ENCODE assay signal across 20 cellular contexts in genomic region chr15:47900731-47901130, GRCh38.
"Had no signal": no experiment of that assay in that cellular context is flagged by ENCODE, and none has a peak within 500 bp of the region (broad histone marks: within the 10 kb centered on the region; RNA-seq: fewer than 3 reads in every experiment).

No MANE protein-coding gene starts in this region.

- H3K4me3 ChIP-seq: SJCRH30 had no signal

- H3K27ac ChIP-seq: SJCRH30 had no signal

- ATAC-seq: Right ventricle myocardium inferior, SK-N-SH treated with all-trans-retinoic acid at 6 μM for 48 hours had no signal

- FAIRE-seq: RCC 7860 had no signal

- H3K36me3 ChIP-seq: SJCRH30 had no signal

- H3K27me3 ChIP-seq: SJCRH30 had no signal

- H3K9me3 ChIP-seq: SJCRH30 had no signal

- DNase-seq: KBM-7, MM.1S, NCI-H1092 treated with DMSO at 0.1 percent for 48 hours, NCI-H1436, NCI-H187, NCI-H2029, NCI-H2081 treated with DMSO at 0.1 percent for 48 hours, NCI-H2171, NCI-H226, NCI-H446, NCI-H510A, NCI-H524 treated with DMSO at 0.1 percent for 48 hours, NCI-H69, NCI-H774, RPMI8226, SHP77 treated with DMSO at 0.1 percent for 48 hours, SJCRH30 had no signal

- H3K4me1 ChIP-seq: SJCRH30 had no signal
